ENCODE assay signal across 16 cellular contexts in genomic region chr7:55071411-55072188, GRCh38. TPM values are rescaled to one million over a fixed set of nuclear protein-coding genes. Genes with fewer than 3 reads are reported as not detected.
DNase-seq lines count a peak whose midpoint lies in the region; ATAC-seq and TF ChIP-seq lines count a peak whose summit lies in the region.
"Had no signal": no experiment of that assay in that cellular context is flagged by ENCODE, and none has a peak within 500 bp of the region (broad histone marks: within the 10 kb centered on the region; RNA-seq: fewer than 3 reads in every experiment).

No MANE protein-coding gene starts in this region.

- ATAC-seq in heart right ventricle = peak in 5 of 8 donors; percentile 9 to 64 (median 26)
- no peak for ATAC-seq in Right ventricle myocardium inferior
- ATAC-seq in HG03439 (IDR thresholded peaks at IDR 0.05; ENCODE audit: unreplicated experiment) = no peak
- ATAC-seq: GM23338 had no signal

- no peaks in the 10 kb centered on the region for H3K36me3 ChIP-seq in heart right ventricle
- H3K36me3 ChIP-seq: pancreas had no signal

- H3K4me1 ChIP-seq in heart right ventricle = peaks cover 9 to 53% (median 36%) of the 10 kb centered on the region in 9 donors

- TF ChIP-seq CTCF in heart right ventricle (IDR thresholded peaks at IDR 0.05) = no peak

- DNase-seq in heart right ventricle (no peak), Right ventricle myocardium inferior (ENCODE audit: missing footprints) (no peak), fibroblast of the conjunctiva (ENCODE audit: low read depth) (peak; percentile 64), posterior vena cava (ENCODE audit: low spot score) (peak; percentile 34), NCI-H1417 treated with DMSO at 0.1 percent for 48 hours (lab: John Stamatoyannopoulos, UW) (no peak), cerebellar nuclear complex (lab: John Stamatoyannopoulos, UW) (no peak)
- no peak for DNase-seq in activated T-cell treated with anti-CD3 and anti-CD28 coated beads, Interleukin-2, amount 50 U/mL, for 1 hour
- DNase-seq: activated naive CD8-positive, alpha-beta T cell treated with anti-CD3 and anti-CD28 coated beads, Interleukin-2, amount 10 ng/mL, durations not matched to agents 7 days and 5 days; DMS 273 treated with DMSO at 0.1 percent for 48 hours; effector CD4-positive, alpha-beta T cell; NCI-H446; pancreas; substantia nigra had no signal

- H3K27ac ChIP-seq in heart right ventricle = peak overlapping the region in 4 of 10 donors; percentile 11 to 32 (median 20)

- no peak overlapping the region for H3K4me3 ChIP-seq in heart right ventricle
- H3K4me3 ChIP-seq: GM23338, lung, pancreas had no signal

- intact Hi-C loops in heart right ventricle (cut with DNase I) = loop anchor here in 3 of 10 donors (5.0 to 10.0 kb wide), 3 partner anchors 47 to 61 kb away; no protein-coding TSS in a partner anchor
- intact Hi-C loops in Right ventricle myocardium inferior (cut with DNase I) = loop anchor here (5.0 kb wide), 1 partner anchor 54 kb away; the partner anchor contains the start of gene EGFR
- intact Hi-C loops in posterior vena cava (cut with DNase I) = loop anchor here in 1 of 2 donors (5.0 kb wide), 1 partner anchor 49 kb away; no protein-coding TSS in a partner anchor

- 81 to 83% methylated on average over 6 to 7 of the region's 7 CpGs for WGBS in heart right ventricle, 2 donors

- H3K27me3 ChIP-seq in heart right ventricle = no peaks in the 10 kb centered on the region
- H3K27me3 ChIP-seq: pancreas had no signal

- no peaks in the 10 kb centered on the region for H3K9me3 ChIP-seq in heart right ventricle
- H3K9me3 ChIP-seq: pancreas had no signal

RNA-seq across cellular contexts. Expression of gene EGFR, which starts 52.8 kb away (rescaled TPM):
- total RNA-seq in heart right ventricle = 10 to 100 TPM in 5 of 10 donors, 1 to 10 TPM in 5; 5.0 to 13.5 (median 9.2) TPM
- 1 to 10 TPM; 1.9 to 4.2 TPM for polyA plus RNA-seq in heart right ventricle
- total RNA-seq in Right ventricle myocardium inferior = 11.4 TPM
- 10 to 100 TPM; 80.8 to 87.2 TPM for total RNA-seq in posterior vena cava
- total RNA-seq: activated naive CD8-positive, alpha-beta T cell treated with anti-CD3 and anti-CD28 coated beads, Interleukin-2, amount 10 ng/mL, durations not matched to agents 7 days and 5 days had no signal

Comparison
In these comparisons a context has a peak if more than half of its experiments do, and no peak if none do; other contexts are left out.
1. ATAC-seq: peak in heart right ventricle (5 of 8); none in Right ventricle myocardium inferior (single experiment) and HG03439 (single experiment).
2. DNase-seq: peak in fibroblast of the conjunctiva (single experiment) and posterior vena cava (single experiment); none in heart right ventricle (0 of 2), Right ventricle myocardium inferior (single experiment), NCI-H1417 treated with DMSO at 0.1 percent for 48 hours (single experiment), activated T-cell treated with anti-CD3 and anti-CD28 coated beads, Interleukin-2, amount 50 U/mL, for 1 hour (single experiment) and cerebellar nuclear complex (0 of 2).